24 cellular contexts compared by ENCODE assay signal in genomic region chr6:133863228-133863627, GRCh38.
"Had no signal": no experiment of that assay in that cellular context is flagged by ENCODE, and none has a peak within 500 bp of the region (broad histone marks: within the 10 kb centered on the region; RNA-seq: fewer than 3 reads in every experiment).

No MANE protein-coding gene starts in this region.

- DNase-seq: colonic mucosa; cortex of kidney; dermis blood vessel endothelial cell; dorsolateral prefrontal cortex; effector CD4-positive, alpha-beta T cell; effector CD8-positive, alpha-beta T cell; effector memory CD4-positive, alpha-beta T cell; effector memory CD8-positive, alpha-beta T cell; endodermal cell; erythroblast; esophagus squamous epithelium; foreskin fibroblast; foreskin keratinocyte; foreskin melanocyte; gastrocnemius medialis; glutamatergic neuron; head of caudate nucleus; heart left ventricle; heart right ventricle had no signal

- H3K36me3 ChIP-seq: colonic mucosa, esophagus muscularis mucosa, esophagus squamous epithelium, gastrocnemius medialis, gastroesophageal sphincter, heart left ventricle, heart right ventricle had no signal

- H3K9me3 ChIP-seq: colonic mucosa, gastrocnemius medialis had no signal

- H3K4me1 ChIP-seq: colonic mucosa, esophagus muscularis mucosa, esophagus squamous epithelium, foreskin keratinocyte, gastrocnemius medialis, gastroesophageal sphincter, heart left ventricle, heart right ventricle had no signal

- H3K27ac ChIP-seq: colonic mucosa, coronary artery, dorsolateral prefrontal cortex, epithelial cell of prostate, esophagus muscularis mucosa, esophagus squamous epithelium, foreskin keratinocyte, gastrocnemius medialis, gastroesophageal sphincter, heart left ventricle, heart right ventricle, hepatocyte had no signal

- H3K4me3 ChIP-seq: colonic mucosa, coronary artery, dorsolateral prefrontal cortex, esophagus muscularis mucosa, esophagus squamous epithelium, gastrocnemius medialis, gastroesophageal sphincter, heart left ventricle, heart right ventricle, hepatocyte had no signal

- H3K27me3 ChIP-seq: colonic mucosa, esophagus muscularis mucosa, esophagus squamous epithelium, hepatocyte had no signal
